In the genomic region with DNA sequence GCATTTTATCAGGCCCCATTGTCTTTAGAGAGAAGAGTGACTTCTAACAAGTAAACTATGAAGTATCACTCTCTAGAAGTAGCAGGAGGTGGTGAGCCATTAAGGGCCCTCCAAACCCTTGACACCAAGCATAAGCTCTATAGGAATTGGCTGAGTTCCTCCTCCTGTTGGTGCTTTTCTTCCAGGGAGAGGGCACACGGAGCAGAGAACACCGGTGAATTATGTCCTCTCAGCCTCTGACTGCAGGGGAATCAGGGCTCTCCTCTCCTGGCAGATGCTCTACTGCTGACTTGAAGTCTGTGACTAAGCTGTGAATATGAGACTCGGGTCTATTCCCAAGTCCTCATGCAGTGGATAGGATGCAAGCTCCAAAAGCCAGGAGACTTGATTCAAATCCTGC, we compare ENCODE assay signal across 1 cellular context.
TF ChIP-seq lines count a peak whose summit lies in the region.

No MANE protein-coding gene starts in this region.

TF ChIP-seq in IMR-90, 13 proteins besides CTCF, POLR2A, EP300 and RAD21 (continued from another document):
- TF ChIP-seq CHD1 (IDR thresholded peaks at IDR 0.05; ENCODE audit: low read depth, low read length) = no peak
- TF ChIP-seq MXI1 (IDR thresholded peaks at IDR 0.05; ENCODE audit: borderline replicate concordance, low read depth, low read length) = no peak
- TF ChIP-seq, protein P1, sequence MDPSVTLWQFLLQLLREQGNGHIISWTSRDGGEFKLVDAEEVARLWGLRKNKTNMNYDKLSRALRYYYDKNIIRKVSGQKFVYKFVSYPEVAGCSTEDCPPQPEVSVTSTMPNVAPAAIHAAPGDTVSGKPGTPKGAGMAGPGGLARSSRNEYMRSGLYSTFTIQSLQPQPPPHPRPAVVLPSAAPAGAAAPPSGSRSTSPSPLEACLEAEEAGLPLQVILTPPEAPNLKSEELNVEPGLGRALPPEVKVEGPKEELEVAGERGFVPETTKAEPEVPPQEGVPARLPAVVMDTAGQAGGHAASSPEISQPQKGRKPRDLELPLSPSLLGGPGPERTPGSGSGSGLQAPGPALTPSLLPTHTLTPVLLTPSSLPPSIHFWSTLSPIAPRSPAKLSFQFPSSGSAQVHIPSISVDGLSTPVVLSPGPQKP (IDR thresholded peaks at IDR 0.05; ENCODE audit: borderline replicate concordance, low read depth, low read length) = no peak
- TF ChIP-seq CEBPB (IDR thresholded peaks at IDR 0.05; ENCODE audit: low read depth, low read length) = no peak
- no peak for TF ChIP-seq FOS (IDR thresholded peaks at IDR 0.05; ENCODE audit: low read depth, low read length)
- no peak for TF ChIP-seq MAFK (IDR thresholded peaks at IDR 0.05; ENCODE audit: low read depth, low read length)
- no peak for TF ChIP-seq BHLHE40 (IDR thresholded peaks at IDR 0.05; ENCODE audit: low read depth, low read length)
- TF ChIP-seq, protein P2, sequence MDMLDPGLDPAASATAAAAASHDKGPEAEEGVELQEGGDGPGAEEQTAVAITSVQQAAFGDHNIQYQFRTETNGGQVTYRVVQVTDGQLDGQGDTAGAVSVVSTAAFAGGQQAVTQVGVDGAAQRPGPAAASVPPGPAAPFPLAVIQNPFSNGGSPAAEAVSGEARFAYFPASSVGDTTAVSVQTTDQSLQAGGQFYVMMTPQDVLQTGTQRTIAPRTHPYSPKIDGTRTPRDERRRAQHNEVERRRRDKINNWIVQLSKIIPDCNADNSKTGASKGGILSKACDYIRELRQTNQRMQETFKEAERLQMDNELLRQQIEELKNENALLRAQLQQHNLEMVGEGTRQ (IDR thresholded peaks at IDR 0.05; ENCODE audit: low read depth, low read length) = no peak
TF ChIP-seq in IMR-90: peak in this region for 0.
